ENCODE assay signal across 3 cellular contexts in genomic region chr12:53929527-53929926, GRCh38.
TF ChIP-seq lines count a peak whose summit lies in the region.

No MANE protein-coding gene starts in this region.

TF ChIP-seq in GM23338, 12 proteins besides CTCF, POLR2A, EP300 and RAD21:
- TF ChIP-seq EZH2 (IDR thresholded peaks at IDR 0.05; ENCODE audit: low read depth, unreplicated experiment) (peak; percentile 67), ZNF114 (CRISPR knock-in tag; IDR thresholded peaks at IDR 0.05) (no peak)

TF ChIP-seq in HEK293, 187 proteins besides CTCF, POLR2A, EP300 and RAD21:
- TF ChIP-seq ZNF610 (tag by site-specific recombination; IDR thresholded peaks at IDR 0.05; ENCODE audit: borderline replicate concordance) (no peak), ZNF561 (tag by site-specific recombination; IDR thresholded peaks at IDR 0.05; ENCODE audit: borderline replicate concordance) (no peak), ZBTB17 (tag by site-specific recombination; IDR thresholded peaks at IDR 0.05) (peak; percentile 61), ZNF366 (tag by site-specific recombination; conservative IDR thresholded peaks at IDR 0.05) (no peak)

TF ChIP-seq in H1, 55 proteins besides CTCF, POLR2A, EP300 and RAD21:
- no peak for TF ChIP-seq CREB1 (IDR thresholded peaks at IDR 0.05)
- TF ChIP-seq USF2 (IDR thresholded peaks at IDR 0.05; ENCODE audit: low read length) = no peak
- TF ChIP-seq KDM5A (IDR thresholded peaks at IDR 0.05; ENCODE audit: low read length) = no peak
- TF ChIP-seq POLR2AphosphoS5 (IDR thresholded peaks at IDR 0.05; ENCODE audit: low read depth, low read length) = no peak
- no peak for TF ChIP-seq EZH2 (IDR thresholded peaks at IDR 0.05; ENCODE audit: low read depth, low read length, severe bottlenecking)
- peak; percentile 92 for TF ChIP-seq RNF2 (IDR thresholded peaks at IDR 0.05; ENCODE audit: borderline replicate concordance, low read depth, low read length, missing control alignments, poor library complexity, severe bottlenecking)
- TF ChIP-seq NANOG (IDR thresholded peaks at IDR 0.05; ENCODE audit: insufficient read depth, low read depth, low read length, poor library complexity, severe bottlenecking) = no peak
